Comparison of ENCODE assay signal across 8 cellular contexts in the genomic region with DNA sequence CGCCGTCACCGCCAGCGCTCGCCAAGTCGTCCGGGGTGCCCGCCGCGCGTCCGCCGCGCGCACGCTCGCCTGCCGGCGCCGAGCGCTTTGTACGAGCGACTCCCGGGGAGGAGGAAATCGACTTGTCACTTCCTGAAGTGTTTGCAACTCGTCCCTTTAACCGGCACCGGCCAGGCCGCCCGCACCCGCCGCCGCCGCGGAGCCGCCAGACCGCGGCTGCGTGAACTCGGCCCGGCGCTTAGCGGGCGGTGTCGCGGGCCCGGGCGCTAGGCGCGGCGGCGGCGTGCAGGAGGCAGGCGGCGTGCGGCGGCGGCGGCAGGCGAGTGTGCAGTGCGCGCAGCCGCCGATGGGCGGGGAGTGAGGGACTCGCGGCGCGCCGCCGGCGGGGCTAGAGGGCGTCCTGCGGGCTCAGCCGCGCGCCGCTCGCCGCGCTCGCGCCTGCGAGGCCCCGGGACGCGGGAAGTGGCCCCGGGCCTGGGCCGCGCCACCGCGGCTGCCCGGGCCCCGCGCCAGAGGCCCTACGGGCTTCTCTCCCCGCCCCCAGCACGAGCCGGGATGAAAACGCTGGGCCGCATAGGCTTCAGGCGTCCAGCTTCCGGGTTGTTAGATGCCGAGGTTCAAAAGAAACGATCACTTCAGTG. TPM values are rescaled to one million over a fixed set of nuclear protein-coding genes. Genes with fewer than 3 reads are reported as not detected.
DNase-seq lines count a peak whose midpoint lies in the region; ATAC-seq and TF ChIP-seq lines count a peak whose summit lies in the region.

A gene with protein sequence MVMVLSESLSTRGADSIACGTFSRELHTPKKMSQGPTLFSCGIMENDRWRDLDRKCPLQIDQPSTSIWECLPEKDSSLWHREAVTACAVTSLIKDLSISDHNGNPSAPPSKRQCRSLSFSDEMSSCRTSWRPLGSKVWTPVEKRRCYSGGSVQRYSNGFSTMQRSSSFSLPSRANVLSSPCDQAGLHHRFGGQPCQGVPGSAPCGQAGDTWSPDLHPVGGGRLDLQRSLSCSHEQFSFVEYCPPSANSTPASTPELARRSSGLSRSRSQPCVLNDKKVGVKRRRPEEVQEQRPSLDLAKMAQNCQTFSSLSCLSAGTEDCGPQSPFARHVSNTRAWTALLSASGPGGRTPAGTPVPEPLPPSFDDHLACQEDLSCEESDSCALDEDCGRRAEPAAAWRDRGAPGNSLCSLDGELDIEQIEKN (minus strand): TSS at position 332 of the 641 bp plus-strand sequence. CDS start 37,665 bp downstream, outside the sequence.

- H3K4me1 Mint-ChIP-seq in activated CD4-positive, alpha-beta memory T cell treated with anti-CD3 and anti-CD28 coated beads, Interleukin-2, amount 10 ng/mL, durations not matched to agents 7 days and 5 days = peaks cover 53% of the 10 kb centered on the region

- TF ChIP-seq POLR2A in GM18526 (IDR thresholded peaks at IDR 0.05; ENCODE audit: extremely low read depth, insufficient read length) = peak; percentile 45

- H3K4me3 ChIP-seq in AG04450 (ENCODE audit: low read depth, low read length) (peak within 1 kb of the TSS; percentile 67), ectodermal cell (ENCODE audit: insufficient read depth, low read depth, low read length) (peak within 1 kb of the TSS; percentile 73), lower lobe of right lung (peak within 1 kb of the TSS; percentile 78)

- no peaks in the 10 kb centered on the region for H3K9me3 ChIP-seq in AG04450 (ENCODE audit: control insufficient read depth, insufficient read depth, low read length)
- H3K9me3 ChIP-seq in ectodermal cell (ENCODE audit: control insufficient read depth, low read length) = no peaks in the 10 kb centered on the region
- H3K9me3 ChIP-seq in lower lobe of right lung = no peaks in the 10 kb centered on the region

- H3K36me3 ChIP-seq in ectodermal cell (ENCODE audit: control insufficient read depth, insufficient read depth, low read length) = no peaks in the 10 kb centered on the region
- H3K36me3 ChIP-seq in lower lobe of right lung = peaks cover 12% of the 10 kb centered on the region

- no peaks in the 10 kb centered on the region for H3K9me3 Mint-ChIP-seq in activated CD4-positive, alpha-beta memory T cell treated with anti-CD3 and anti-CD28 coated beads, Interleukin-2, amount 10 ng/mL, durations not matched to agents 7 days and 5 days

- TF ChIP-seq CTCF in AG04450 (IDR thresholded peaks at IDR 0.05; ENCODE audit: low read depth, low read length) (no peak), lower lobe of right lung (IDR thresholded peaks at IDR 0.05) (no peak)

- WGBS in ectodermal cell, 2 experiments = 0% methylated on average over 105 of the region's 105 CpGs

- peaks cover 21% of the 10 kb centered on the region for H3K36me3 Mint-ChIP-seq in activated CD4-positive, alpha-beta memory T cell treated with anti-CD3 and anti-CD28 coated beads, Interleukin-2, amount 10 ng/mL, durations not matched to agents 7 days and 5 days (ENCODE audit: low read depth)

- H3K27ac ChIP-seq in AG04450 (ENCODE audit: low read depth, low read length) (peak within 1 kb of the TSS; percentile 34), ectodermal cell (ENCODE audit: insufficient read depth, low read depth, low read length, poor library complexity, severe bottlenecking) (peak within 1 kb of the TSS; percentile 20), lower lobe of right lung (peak within 1 kb of the TSS; percentile 90)

- H3K27ac Mint-ChIP-seq in activated CD4-positive, alpha-beta memory T cell treated with anti-CD3 and anti-CD28 coated beads, Interleukin-2, amount 10 ng/mL, durations not matched to agents 7 days and 5 days = peak within 1 kb of the TSS; percentile 92

- peaks cover 2% of the 10 kb centered on the region for H3K27me3 Mint-ChIP-seq in activated CD4-positive, alpha-beta memory T cell treated with anti-CD3 and anti-CD28 coated beads, Interleukin-2, amount 10 ng/mL, durations not matched to agents 7 days and 5 days

- intact Hi-C loops in lower lobe of right lung (cut with DNase I) = loop anchor here (10.0 kb wide), 2 partner anchors 109 to 209 kb away; no protein-coding TSS in a partner anchor

- POLR2A ChIA-PET in AG04450 (lab: Yijun Ruan, JAX) = no interaction called here
- POLR2A ChIA-PET in activated CD4-positive, alpha-beta memory T cell treated with anti-CD3 and anti-CD28 coated beads, Interleukin-2, amount 10 ng/mL, durations not matched to agents 7 days and 5 days (lab: Charles Lee) = interaction anchor here (1.3 to 1.4 kb wide), 2 partner anchors 172 to 207 kb away, joined by 4 read pairs; no protein-coding TSS in a partner anchor

- H3K4me3 Mint-ChIP-seq in activated CD4-positive, alpha-beta memory T cell treated with anti-CD3 and anti-CD28 coated beads, Interleukin-2, amount 10 ng/mL, durations not matched to agents 7 days and 5 days = peak within 1 kb of the TSS; percentile 95

- no peaks in the 10 kb centered on the region for H3K27me3 ChIP-seq in AG04450 (ENCODE audit: control insufficient read depth, insufficient read depth, low read length)
- H3K27me3 ChIP-seq in ectodermal cell (ENCODE audit: control insufficient read depth, insufficient read depth, low read length, poor library complexity, severe bottlenecking) = peaks cover 12% of the 10 kb centered on the region
- H3K27me3 ChIP-seq in lower lobe of right lung (ENCODE audit: low read depth) = no peaks in the 10 kb centered on the region

- no peak for DNase-seq in AG04450 (ENCODE audit: low read depth, low spot score)
- DNase-seq in NCI-H510A (lab: John Stamatoyannopoulos, UW) = peak; percentile 78
- peak; percentile 82 for DNase-seq in activated CD4-positive, alpha-beta memory T cell treated with anti-CD3 and anti-CD28 coated beads, Interleukin-2, amount 10 ng/mL, durations not matched to agents 7 days and 5 days
- DNase-seq in lower lobe of right lung = peak; percentile 89
- peak; percentile 50 to 71 (median 64) for DNase-seq in stimulated activated CD4-positive, alpha-beta T cell treated with anti-CD3 and anti-CD28 coated beads, TNF-alpha, amount 100 ng/mL, for 1 hour (ENCODE audit: low read depth in 3 of 3, low spot score in 1 of 3)

- CTCF ChIA-PET in AG04450 (lab: Charles Lee) = no interaction called here
- CTCF ChIA-PET in activated CD4-positive, alpha-beta memory T cell treated with anti-CD3 and anti-CD28 coated beads, Interleukin-2, amount 10 ng/mL, durations not matched to agents 7 days and 5 days (lab: Charles Lee) = interaction anchor here (1.3 to 2.1 kb wide), 3 partner anchors 39 to 131 kb away, joined by 3 to 8 read pairs (median 4); no protein-coding TSS in a partner anchor

- peaks cover 41% of the 10 kb centered on the region for H3K4me1 ChIP-seq in ectodermal cell (ENCODE audit: control insufficient read depth, insufficient read depth, low read length)
- peaks cover 52% of the 10 kb centered on the region for H3K4me1 ChIP-seq in lower lobe of right lung

- ATAC-seq in HG03064 (IDR thresholded peaks at IDR 0.05; ENCODE audit: low read depth, unreplicated experiment) = peak; percentile 53
- peak; percentile 66 to 86 for ATAC-seq in lower lobe of right lung

RNA-seq across cellular contexts. Expression of the gene that starts here (rescaled TPM):
- polyA plus RNA-seq in AG04450 (2011; rRNA removed) = 4.1 and 5.4 TPM in 2 replicates
- 12.4 and 18.3 TPM in 2 replicates for polyA minus RNA-seq in AG04450 (2011; rRNA and poly(A)+ RNA removed)
- total RNA-seq in activated CD4-positive, alpha-beta memory T cell treated with anti-CD3 and anti-CD28 coated beads, Interleukin-2, amount 10 ng/mL, durations not matched to agents 7 days and 5 days = 10 to 100 TPM; 44.9 to 46.6 TPM
- polyA plus RNA-seq in ectodermal cell (2013, experiment 1 of 4) = 23.8 TPM
- polyA plus RNA-seq in ectodermal cell (2013, experiment 2 of 4) = 23.7 TPM
- polyA plus RNA-seq in ectodermal cell (2013, experiment 3 of 4) = 19.7 TPM
- 21.1 TPM for polyA plus RNA-seq in ectodermal cell (2013, experiment 4 of 4)
- total RNA-seq in lower lobe of right lung = 40.7 TPM

Comparison
In these comparisons a context has a peak if more than half of its experiments do, and no peak if none do; other contexts are left out.
1. H3K27ac ChIP-seq: peak in every context shown above with its lines; median percentile 90 in lower lobe of right lung; 34 in AG04450; 20 in ectodermal cell.